In the genomic region with DNA sequence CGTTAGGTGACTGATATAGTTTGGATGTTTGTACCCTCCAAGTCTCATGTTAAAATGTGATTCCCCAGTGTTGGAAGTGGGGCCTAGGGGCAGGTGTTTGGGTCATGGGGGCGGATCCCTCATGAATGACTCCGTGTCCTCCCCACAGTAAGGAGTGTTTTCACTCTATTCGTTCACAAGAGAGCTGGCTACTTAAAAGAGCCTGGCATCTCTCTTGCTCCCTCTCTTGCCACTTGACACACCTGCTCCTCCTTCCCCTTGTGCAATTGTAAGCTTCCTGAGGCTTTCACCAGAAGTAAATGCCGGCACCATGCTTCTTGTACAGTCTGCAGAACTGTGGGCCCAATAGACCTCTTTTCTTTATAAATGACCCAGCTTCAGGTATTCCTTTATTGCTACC, we compare ENCODE assay signal across 18 cellular contexts. TPM values are rescaled to one million over a fixed set of nuclear protein-coding genes. Genes with fewer than 3 reads are reported as not detected.
DNase-seq lines count a peak whose midpoint lies in the region; ATAC-seq and TF ChIP-seq lines count a peak whose summit lies in the region.
"Had no signal": no experiment of that assay in that cellular context is flagged by ENCODE, and none has a peak within 500 bp of the region (broad histone marks: within the 10 kb centered on the region; RNA-seq: fewer than 3 reads in every experiment).

No MANE protein-coding gene starts in this region.

- no peak overlapping the region for H3K27ac ChIP-seq in ascending aorta
- H3K27ac ChIP-seq: C4-2B, HL-60 had no signal

- H3K36me3 ChIP-seq in ascending aorta = no peaks in the 10 kb centered on the region
- H3K36me3 ChIP-seq: BE2C, HAP-1 had no signal

- DNase-seq in activated T-cell treated with anti-CD3 and anti-CD28 coated beads, Interleukin-2, amount 50 U/mL, for 24 hours = peak; percentile 9
- no peak for DNase-seq in activated T-cell treated with anti-CD3 and anti-CD28 coated beads, Interleukin-2, amount 50 U/mL, for 48 hours
- peak; percentile 1 for DNase-seq in Ammon's horn (ENCODE audit: low spot score)
- DNase-seq in T-helper 17 cell = no peak
- DNase-seq in posterior vena cava (ENCODE audit: low spot score) = peak; percentile 10
- no peak for DNase-seq in HCEC 1CT
- DNase-seq in ascending aorta (ENCODE audit: low spot score in 2 of 2) = no peak
- DNase-seq: BE2C; CD4-positive, alpha-beta memory T cell; DMS79; GOT3; HFFc6 had no signal

- H3K27me3 Mint-ChIP-seq in activated T-cell treated with anti-CD3 and anti-CD28 coated beads, Interleukin-2, amount 50 U/mL, for 24 hours = peaks cover 3% of the 10 kb centered on the region
- H3K27me3 Mint-ChIP-seq in T-helper 17 cell = no peaks in the 10 kb centered on the region
- H3K27me3 Mint-ChIP-seq: CD4-positive, alpha-beta memory T cell had no signal

- H3K27me3 ChIP-seq in ascending aorta = no peaks in the 10 kb centered on the region
- H3K27me3 ChIP-seq: BE2C had no signal

- intact Hi-C loops in posterior vena cava (cut with DNase I) = no loop called here
- intact Hi-C loops in ascending aorta (cut with DNase I) = no loop called here

- H3K9me3 ChIP-seq in T-helper 17 cell (ENCODE audit: control insufficient read depth, low read length, poor library complexity, severe bottlenecking) (no peaks in the 10 kb centered on the region), ascending aorta (no peaks in the 10 kb centered on the region)
- H3K9me3 ChIP-seq: BE2C, HAP-1 had no signal

- H3K4me3 Mint-ChIP-seq in activated T-cell treated with anti-CD3 and anti-CD28 coated beads, Interleukin-2, amount 50 U/mL, for 24 hours = no peak overlapping the region
- peak overlapping the region; percentile 15 for H3K4me3 Mint-ChIP-seq in T-helper 17 cell
- H3K4me3 Mint-ChIP-seq: HFFc6 had no signal

- no peaks in the 10 kb centered on the region for H3K9me3 Mint-ChIP-seq in activated T-cell treated with anti-CD3 and anti-CD28 coated beads, Interleukin-2, amount 50 U/mL, for 24 hours
- H3K9me3 Mint-ChIP-seq: HFFc6 had no signal

- TF ChIP-seq CTCF in ascending aorta (IDR thresholded peaks at IDR 0.05) = no peak

- H3K4me1 Mint-ChIP-seq in activated T-cell treated with anti-CD3 and anti-CD28 coated beads, Interleukin-2, amount 50 U/mL, for 24 hours (ENCODE audit: low read depth) = peaks cover 16% of the 10 kb centered on the region
- peaks cover 19% of the 10 kb centered on the region for H3K4me1 Mint-ChIP-seq in T-helper 17 cell

- no peak overlapping the region for H3K4me3 ChIP-seq in ascending aorta
- H3K4me3 ChIP-seq: GM12878, HAP-1 had no signal

- no peak overlapping the region for H3K27ac Mint-ChIP-seq in activated T-cell treated with anti-CD3 and anti-CD28 coated beads, Interleukin-2, amount 50 U/mL, for 24 hours
- H3K27ac Mint-ChIP-seq in T-helper 17 cell = peak overlapping the region; percentile 71
- H3K27ac Mint-ChIP-seq: HFFc6 had no signal

- ATAC-seq in T-helper 17 cell (no peak), GM18867 (IDR thresholded peaks at IDR 0.05; ENCODE audit: unreplicated experiment) (no peak)
- ATAC-seq: GM12878 had no signal

- peaks cover 0 to 5% of the 10 kb centered on the region in 2 donors for H3K4me1 ChIP-seq in ascending aorta
- H3K4me1 ChIP-seq: BE2C had no signal

- H3K36me3 Mint-ChIP-seq in activated T-cell treated with anti-CD3 and anti-CD28 coated beads, Interleukin-2, amount 50 U/mL, for 24 hours (ENCODE audit: low read depth) = no peaks in the 10 kb centered on the region
- no peaks in the 10 kb centered on the region for H3K36me3 Mint-ChIP-seq in T-helper 17 cell (ENCODE audit: low read depth)

RNA-seq across cellular contexts. Expression of gene IFI27L2, which starts 2.6 kb away (rescaled TPM):
- total RNA-seq in T-helper 17 cell (10 to 100 TPM; 21.5 to 25.8 TPM), posterior vena cava (10 to 100 TPM; 39.7 to 43.1 TPM), ascending aorta (36.0 TPM)

RNA-seq across cellular contexts. Expression of gene IFI27, which starts 16.3 kb away (rescaled TPM):
- 1 to 10 TPM in 1 of 2 donors, under 1 TPM in 1; 0.63 to 1.0 TPM for total RNA-seq in T-helper 17 cell
- 100 to 1,000 TPM; 122 to 282 TPM for total RNA-seq in posterior vena cava
- total RNA-seq in ascending aorta = 209 TPM
- total RNA-seq: G401 had no signal

RNA-seq across cellular contexts. Expression of gene IFI27L1, which starts 45.7 kb away (rescaled TPM):
- total RNA-seq in T-helper 17 cell = 10 to 100 TPM in 1 of 2 donors, 1 to 10 TPM in 1; 9.3 to 12.1 TPM
- 10 to 100 TPM; 11.2 to 21.7 TPM for total RNA-seq in posterior vena cava
- not detected for total RNA-seq in ascending aorta

RNA-seq across cellular contexts. Expression of gene DDX24, which starts 45.8 kb away (rescaled TPM):
- total RNA-seq in T-helper 17 cell (100 to 1,000 TPM; 478 to 531 TPM), posterior vena cava (100 to 1,000 TPM; 166 to 175 TPM), ascending aorta (104 TPM)

RNA-seq across cellular contexts. Expression of gene PPP4R4, which starts 47.3 kb away (rescaled TPM):
- 1 to 10 TPM; 2.6 to 6.7 TPM for total RNA-seq in T-helper 17 cell
- total RNA-seq in posterior vena cava = under 1 TPM; 0.32 to 0.38 TPM
- not detected for total RNA-seq in ascending aorta

Comparison
In these comparisons a context has a peak if more than half of its experiments do, and no peak if none do; other contexts are left out.
1. DNase-seq: peak in activated T-cell treated with anti-CD3 and anti-CD28 coated beads, Interleukin-2, amount 50 U/mL, for 24 hours (single experiment), Ammon's horn (single experiment) and posterior vena cava (single experiment); none in activated T-cell treated with anti-CD3 and anti-CD28 coated beads, Interleukin-2, amount 50 U/mL, for 48 hours (0 of 2), T-helper 17 cell (0 of 3), HCEC 1CT (single experiment) and ascending aorta (0 of 2).
2. RNA of gene IFI27, which starts 16.3 kb away (total RNA-seq): 122 to 282 TPM in posterior vena cava and 209 TPM in ascending aorta (single experiment); 0.63 to 1.0 TPM in T-helper 17 cell; every median in the first group is over 10 times any median in the second.
3. RNA of gene IFI27L1, which starts 45.7 kb away (total RNA-seq): 11.2 to 21.7 TPM in posterior vena cava and 9.3 to 12.1 TPM in T-helper 17 cell; not detected in ascending aorta (single experiment); every median in the first group is over 10 times any median in the second.